ENCODE assay signal across 8 cellular contexts in genomic region chr11:1515082-1516060, GRCh38. TPM values are rescaled to one million over a fixed set of nuclear protein-coding genes. Genes with fewer than 3 reads are reported as not detected.
A peak's percentile ranks its signal among the peaks of the same experiment; 100 is the strongest.
DNase-seq lines count a peak whose midpoint lies in the region; ATAC-seq and TF ChIP-seq lines count a peak whose summit lies in the region.

No MANE protein-coding gene starts in this region.

- H3K79me2 ChIP-seq in MM.1S (ENCODE audit: low read length) = peaks cover 24% of the 10 kb centered on the region

- H3K4me2 ChIP-seq in MM.1S (ENCODE audit: low read depth, low read length) = no peak overlapping the region

- no peaks in the 10 kb centered on the region for H3K36me3 ChIP-seq in MM.1S (replicated peaks; ENCODE audit: insufficient read depth, low read length)

- TF ChIP-seq CTCF in MM.1S (IDR thresholded peaks at IDR 0.05; ENCODE audit: low read length) = peak; percentile 71

- H2AFZ ChIP-seq in MM.1S (ENCODE audit: low read length) = no peak overlapping the region

- intact Hi-C loops in right cardiac atrium (cut with DNase I) (loop anchor here (2.0 to 10.0 kb wide), 3 partner anchors 311 to 313 kb away; no protein-coding TSS in a partner anchor), sciatic nerve (cut with DNase I) (loop anchor here (2.0 kb wide), 1 partner anchor 313 kb away; no protein-coding TSS in a partner anchor)

- ATAC-seq in right cardiac atrium (peak; percentile 85 to 88), sciatic nerve (peak; percentile 94), GM18502 (IDR thresholded peaks at IDR 0.05; ENCODE audit: poor library complexity, unreplicated experiment) (no peak), HG03520 (IDR thresholded peaks at IDR 0.05; ENCODE audit: unreplicated experiment) (no peak)

- H3F3A ChIP-seq in MM.1S (ENCODE audit: insufficient read depth, low read length) = peaks cover 4% of the 10 kb centered on the region; the same call in 1 of the 2 replicates

- DNase-seq in ELF-1 (ENCODE audit: low read depth, low spot score) (peak; percentile 90), MM.1S (peak; percentile 28), T-helper 9 cell (peak; percentile 82), right cardiac atrium (peak; percentile 80 to 94 (median 93)), sciatic nerve (ENCODE audit: low spot score) (peak; percentile 92)

- no peaks in the 10 kb centered on the region for H3K4me1 ChIP-seq in MM.1S (ENCODE audit: low read length)
- H3K4me1 ChIP-seq in right cardiac atrium (ENCODE audit: control insufficient read depth, insufficient read depth, low read length) = peaks cover 23% of the 10 kb centered on the region

- H3K9me3 ChIP-seq in MM.1S (replicated peaks; ENCODE audit: insufficient read depth, low read length) = no peaks in the 10 kb centered on the region
- no peaks in the 10 kb centered on the region for H3K9me3 ChIP-seq in right cardiac atrium (ENCODE audit: control insufficient read depth, low read length)

- H4K20me1 ChIP-seq in MM.1S (ENCODE audit: insufficient read depth, low read length) = peaks cover 6% of the 10 kb centered on the region; the same call in 1 of the 2 replicates

- no peaks in the 10 kb centered on the region for H3K27me3 ChIP-seq in MM.1S (replicated peaks; ENCODE audit: insufficient read depth, low read length)
- no peaks in the 10 kb centered on the region for H3K27me3 ChIP-seq in right cardiac atrium (ENCODE audit: control insufficient read depth, insufficient read depth)

- H3K9ac ChIP-seq in MM.1S (ENCODE audit: low read length) = no peak overlapping the region

- H3K27ac ChIP-seq in MM.1S (ENCODE audit: low read length) (no peak overlapping the region), angular gyrus (ENCODE audit: low read depth, low read length) (peak overlapping the region; percentile 58), right cardiac atrium (ENCODE audit: low read length) (no peak overlapping the region)

- WGBS in right cardiac atrium = 38% methylated on average over 36 of the region's 36 CpGs

- H3K4me3 ChIP-seq in MM.1S (ENCODE audit: low read length) = no peak overlapping the region
- no peak overlapping the region for H3K4me3 ChIP-seq in right cardiac atrium (ENCODE audit: low read length)

- H3K9me2 ChIP-seq in MM.1S (replicated peaks; ENCODE audit: insufficient read depth, low read length) = no peaks in the 10 kb centered on the region

RNA-seq across cellular contexts. Expression of gene MOB2, which starts 28.8 kb away (rescaled TPM):
- total RNA-seq in right cardiac atrium = 10 to 100 TPM; 35.0 to 45.0 (median 42.0) TPM
- polyA plus RNA-seq in right cardiac atrium = 40.0 TPM
- total RNA-seq in sciatic nerve = 55.2 TPM

RNA-seq across cellular contexts. Expression of gene DUSP8, which starts 56.7 kb away (rescaled TPM):
- total RNA-seq in right cardiac atrium (10 to 100 TPM; 10.1 to 15.6 (median 12.3) TPM), sciatic nerve (8.9 TPM)
- 13.3 TPM for polyA plus RNA-seq in right cardiac atrium

Comparison
In these comparisons a context has a peak if more than half of its experiments do, and no peak if none do; other contexts are left out.
1. DNase-seq: peak in every context shown above with its lines; median percentile 93 in right cardiac atrium; 92 in sciatic nerve; 90 in ELF-1; 82 in T-helper 9 cell; 28 in MM.1S.
2. ATAC-seq: peak in right cardiac atrium (2 of 2) and sciatic nerve (single experiment); none in GM18502 (single experiment) and HG03520 (single experiment).